Comparison of ENCODE assay signal across 1 cellular context in genomic region chr5:14351086-14351661, GRCh38.
TF ChIP-seq lines count a peak whose summit lies in the region.

No MANE protein-coding gene starts in this region.

TF ChIP-seq in GM12878, 131 proteins besides CTCF, POLR2A, EP300 and RAD21 (continued from another document):
- TF ChIP-seq PRDM15 (CRISPR knock-in tag; IDR thresholded peaks at IDR 0.05) = no peak
- TF ChIP-seq SIN3A (IDR thresholded peaks at IDR 0.05; ENCODE audit: low read depth, low read length) = no peak
- no peak for TF ChIP-seq IKZF1 (conservative IDR thresholded peaks at IDR 0.05)
- no peak for TF ChIP-seq NR2F1 (conservative IDR thresholded peaks at IDR 0.05)
- peak in 1 of 2 experiments; percentile 10; a peak in 2 of 4 replicates for TF ChIP-seq IKZF2 (IDR thresholded peaks at IDR 0.05)
- no peak for TF ChIP-seq DPF2 (IDR thresholded peaks at IDR 0.05)
- peak; percentile 17 to 39; a peak in 1 of 4 replicates for TF ChIP-seq BHLHE40 (IDR thresholded peaks at IDR 0.05; ENCODE audit: borderline replicate concordance in 1 of 2, low read depth in 2 of 2, low read length in 1 of 2)
- TF ChIP-seq ZNF274 (IDR thresholded peaks at IDR 0.05; ENCODE audit: insufficient read depth, insufficient read length) = no peak
- no peak for TF ChIP-seq SMC3 (IDR thresholded peaks at IDR 0.05; ENCODE audit: borderline replicate concordance, low read length)
- TF ChIP-seq E2F8 (IDR thresholded peaks at IDR 0.05; ENCODE audit: low read depth, partially characterized antibody) = no peak
- 0 out of 2 replicates have a peak, but pooled peaks have one; percentile 16 for TF ChIP-seq SPI1 (IDR thresholded peaks at IDR 0.05; ENCODE audit: borderline replicate concordance, insufficient read depth, low read depth, low read length)
- TF ChIP-seq MAX (IDR thresholded peaks at IDR 0.05; ENCODE audit: low read depth, low read length) = no peak
- no peak for TF ChIP-seq USF1 (IDR thresholded peaks at IDR 0.05; ENCODE audit: borderline replicate concordance, extremely low read length, insufficient read depth, low read depth, low read length)
- TF ChIP-seq NR2C2 (IDR thresholded peaks at IDR 0.05; ENCODE audit: borderline replicate concordance, control insufficient read depth, insufficient read length, low read depth) = no peak
- TF ChIP-seq MYC (IDR thresholded peaks at IDR 0.05; ENCODE audit: insufficient read depth, insufficient read length, insufficient replicate concordance, low read length, severe bottlenecking) = no peak
- no peak for TF ChIP-seq MXI1 (IDR thresholded peaks at IDR 0.05; ENCODE audit: low read depth, low read length)
- TF ChIP-seq ZNF622 (IDR thresholded peaks at IDR 0.05) = no peak
- no peak for TF ChIP-seq EZH2 (IDR thresholded peaks at IDR 0.05; ENCODE audit: borderline replicate concordance, control insufficient read depth, low read depth, low read length)
- TF ChIP-seq ZNF207 (IDR thresholded peaks at IDR 0.05; ENCODE audit: borderline replicate concordance) = no peak
